ENCODE assay signal across 1 cellular context in genomic region chr6:85006362-85006761, GRCh38.
A peak's percentile ranks its signal among the peaks of the same experiment; 100 is the strongest.
TF ChIP-seq lines count a peak whose summit lies in the region.

No MANE protein-coding gene starts in this region.

TF ChIP-seq in H1, 55 proteins besides CTCF, POLR2A, EP300 and RAD21 (continued from another document):
- TF ChIP-seq CHD7 (IDR thresholded peaks at IDR 0.05; ENCODE audit: insufficient replicate concordance, low read length), result peak; percentile 59
